16 cellular contexts compared by ENCODE assay signal in genomic region chr11:1051356-1052132, GRCh38. TPM values are rescaled to one million over a fixed set of nuclear protein-coding genes. Genes with fewer than 3 reads are reported as not detected.
DNase-seq lines count a peak whose midpoint lies in the region; ATAC-seq and TF ChIP-seq lines count a peak whose summit lies in the region.
"Had no signal": no experiment of that assay in that cellular context is flagged by ENCODE, and none has a peak within 500 bp of the region (broad histone marks: within the 10 kb centered on the region; RNA-seq: fewer than 3 reads in every experiment).

No MANE protein-coding gene starts in this region.

- no peak for TF ChIP-seq POLR2A in gastroesophageal sphincter (IDR thresholded peaks at IDR 0.05)

- H3K4me1 ChIP-seq in OCI-LY3 (ENCODE audit: low read length) (no peaks in the 10 kb centered on the region), gastroesophageal sphincter (peaks cover 0 to 8% (median 0%) of the 10 kb centered on the region in 3 donors), psoas muscle (no peaks in the 10 kb centered on the region)

- 67% methylated on average over 1 of the region's 15 CpGs; no CpG with 5 or more reads in 1 of the 2 donors for WGBS in gastroesophageal sphincter (ENCODE audit: low coverage in 1 of 2), 2 donors
- 67 to 70% (median 69%) methylated on average over 14 to 15 of the region's 15 CpGs for WGBS in psoas muscle, 3 donors

- no peaks in the 10 kb centered on the region for H3K79me2 ChIP-seq in OCI-LY3 (ENCODE audit: low read length)

- no peak overlapping the region for H3K9ac ChIP-seq in OCI-LY3 (ENCODE audit: low read length)

- no peak for TF ChIP-seq EP300 in gastroesophageal sphincter (IDR thresholded peaks at IDR 0.05)

- TF ChIP-seq CTCF in OCI-LY3 (IDR thresholded peaks at IDR 0.05; ENCODE audit: low read depth, low read length) (no peak), gastroesophageal sphincter (IDR thresholded peaks at IDR 0.05) (no peak), psoas muscle (IDR thresholded peaks at IDR 0.05) (no peak)

- DNase-seq in psoas muscle: peak; percentile 7 to 36
- no peak for DNase-seq in GDM1 (lab: John Stamatoyannopoulos, UW)
- no peak for DNase-seq in inferior parietal cortex (ENCODE audit: extremely low spot score)
- DNase-seq: esophagus squamous epithelium had no signal

- peak overlapping the region; percentile 47; the same call in 1 of the 2 replicates for H3K4me2 ChIP-seq in OCI-LY3 (ENCODE audit: low read length)

- H3K27ac ChIP-seq in OCI-LY3 (ENCODE audit: low read length) (no peak overlapping the region), gastroesophageal sphincter (no peak overlapping the region), psoas muscle (no peak overlapping the region)
- H3K27ac ChIP-seq: breast epithelium, esophagus squamous epithelium, SK-N-MC, skin epidermis, tibial artery had no signal

- H3K9me3 ChIP-seq in OCI-LY3 (ENCODE audit: insufficient read depth, low read length) (no peaks in the 10 kb centered on the region), gastroesophageal sphincter (no peaks in the 10 kb centered on the region), psoas muscle (no peaks in the 10 kb centered on the region)
- H3K9me3 ChIP-seq: breast epithelium, esophagus squamous epithelium, tibial artery had no signal

- H3K27me3 ChIP-seq in OCI-LY3 (ENCODE audit: low read depth, low read length) (no peaks in the 10 kb centered on the region), gastroesophageal sphincter (peaks cover 95% of the 10 kb centered on the region), psoas muscle (ENCODE audit: insufficient read depth in 3 of 3, low read length in 2 of 3) (peaks cover 0 to 25% (median 16%) of the 10 kb centered on the region in 3 donors)

- H3K4me3 ChIP-seq in OCI-LY3 (ENCODE audit: low read length): no peak overlapping the region
- H3K4me3 ChIP-seq in gastroesophageal sphincter: no peak overlapping the region
- no peak overlapping the region for H3K4me3 ChIP-seq in psoas muscle
- H3K4me3 ChIP-seq: breast epithelium, SK-N-MC, skin epidermis, tibial artery had no signal

- no peak overlapping the region for H2AFZ ChIP-seq in OCI-LY3 (ENCODE audit: low read depth, low read length)

- intact Hi-C loops in psoas muscle (cut with DNase I): loop anchor here (1.0 to 5.0 kb wide), 4 partner anchors 74 to 205 kb away; partner anchors contain the start of gene AP2A2 (in 2 of the 2)

- H3K36me3 ChIP-seq in OCI-LY3 (replicated peaks; ENCODE audit: low read depth, low read length) (no peaks in the 10 kb centered on the region), gastroesophageal sphincter (no peaks in the 10 kb centered on the region), psoas muscle (ENCODE audit: insufficient read depth in 1 of 2, low read depth in 1 of 2) (no peaks in the 10 kb centered on the region)
- H3K36me3 ChIP-seq: breast epithelium, esophagus squamous epithelium, tibial artery had no signal

- H4K20me1 ChIP-seq in OCI-LY3 (ENCODE audit: insufficient read depth, low read length): no peaks in the 10 kb centered on the region

- ATAC-seq in GM18502 (IDR thresholded peaks at IDR 0.05; ENCODE audit: poor library complexity, unreplicated experiment) (peak; percentile 10), gastroesophageal sphincter (peak; percentile 3), psoas muscle (peak in 2 of 4 donors; percentile 10 to 38), HG02840 (IDR thresholded peaks at IDR 0.05; ENCODE audit: low FRiP score, unreplicated experiment) (no peak)

RNA-seq across cellular contexts. Expression of gene MUC6, which starts 15.0 kb away (rescaled TPM):
- total RNA-seq in gastroesophageal sphincter: under 1 TPM in 1 of 4 donors, not detected in 3; 0.77 TPM
- total RNA-seq in psoas muscle: not detected
- under 1 TPM; under 0.01 to 0.04 (median 0.01) TPM for polyA plus RNA-seq in psoas muscle
- total RNA-seq: activated CD4-positive, alpha-beta T cell treated with anti-CD3 and anti-CD28 coated beads, Interleukin-2, amount 10 ng/mL, durations not matched to agents 7 days and 5 days; activated naive CD8-positive, alpha-beta T cell treated with anti-CD3 and anti-CD28 coated beads, Interleukin-2, amount 10 ng/mL, durations not matched to agents 7 days and 5 days; omental fat pad had no signal

RNA-seq across cellular contexts. Expression of gene MUC2, which starts 23.1 kb away (rescaled TPM):
- total RNA-seq in gastroesophageal sphincter (under 1 TPM in 1 of 4 donors, not detected in 3; 0.08 TPM), psoas muscle (under 1 TPM in 3 of 4 donors, not detected in 1; 0.02 to 0.44 (median 0.04) TPM)
- polyA plus RNA-seq in psoas muscle: under 1 TPM in 2 of 3 donors, not detected in 1; under 0.01 to 0.01 TPM
- total RNA-seq: activated CD4-positive, alpha-beta T cell treated with anti-CD3 and anti-CD28 coated beads, Interleukin-2, amount 10 ng/mL, durations not matched to agents 7 days and 5 days; activated naive CD8-positive, alpha-beta T cell treated with anti-CD3 and anti-CD28 coated beads, Interleukin-2, amount 10 ng/mL, durations not matched to agents 7 days and 5 days; mononuclear cell; omental fat pad had no signal

Comparison
In these comparisons a context has a peak if more than half of its experiments do, and no peak if none do; other contexts are left out.
1. DNase-seq: peak in psoas muscle (2 of 2); none in GDM1 (single experiment) and inferior parietal cortex (single experiment).